Comparison of ENCODE assay signal across 8 cellular contexts in genomic region chr17:76736349-76737081, GRCh38. TPM values are rescaled to one million over a fixed set of nuclear protein-coding genes. Genes with fewer than 3 reads are reported as not detected.
DNase-seq lines count a peak whose midpoint lies in the region; ATAC-seq, FAIRE-seq and TF ChIP-seq lines count a peak whose summit lies in the region.

No MANE protein-coding gene starts in this region.

- POLR2A ChIA-PET in BJ (lab: Charles Lee): interaction anchor here (0.6 kb wide), 1 partner anchor 379 kb away, joined by 3 read pairs; no protein-coding TSS in a partner anchor

- peak; percentile 65 for FAIRE-seq in HTR-8/SVneo (lab: Jason Lieb, UNC)

- DNase-seq in BJ (ENCODE audit: low read depth) (no peak), HTR-8/SVneo (ENCODE audit: insufficient read length, low spot score) (no peak), T-helper 1 cell (peak; percentile 38 to 76 (median 60)), astrocyte of the cerebellum (ENCODE audit: low read depth) (no peak), hypothalamus (lab: John Stamatoyannopoulos, UW) (peak in 49 of 51 donors; percentile 16 to 79 (median 61)), sciatic nerve (ENCODE audit: low spot score) (peak; percentile 85)

- H3K36me3 ChIP-seq in BJ (ENCODE audit: control insufficient read depth, insufficient read depth, low read length): peaks cover 6% of the 10 kb centered on the region

- no peaks in the 10 kb centered on the region for H3K27me3 ChIP-seq in BJ (ENCODE audit: control insufficient read depth, insufficient read depth, low read length)

- intact Hi-C loops in sciatic nerve (cut with DNase I): no loop called here

- TF ChIP-seq CTCF in BJ (IDR thresholded peaks at IDR 0.05; ENCODE audit: insufficient read depth, low read depth, low read length): peak; percentile 33; the same call in 1 of the 2 replicates
- TF ChIP-seq CTCF in astrocyte of the cerebellum (IDR thresholded peaks at IDR 0.05; ENCODE audit: low read depth, low read length, missing control alignments): peak; percentile 18

- CTCF ChIA-PET in BJ (lab: Yijun Ruan, JAX): interaction anchor here (0.9 to 1.1 kb wide), 3 partner anchors 23 to 330 kb away, joined by 3 read pairs; no protein-coding TSS in a partner anchor

- in situ Hi-C loops in astrocyte of the cerebellum (cut with HindIII; ENCODE audit: low sequenced_read_pairs): loop anchor here (25.0 kb wide), 1 partner anchor 174 kb away; a partner anchor contains a TSS

- peak; percentile 20 for ATAC-seq in GM19324 (IDR thresholded peaks at IDR 0.05; ENCODE audit: low FRiP score, unreplicated experiment)
- ATAC-seq in sciatic nerve: peak; percentile 21
- no peak for ATAC-seq in HG03565 (IDR thresholded peaks at IDR 0.05; ENCODE audit: unreplicated experiment)

- peak overlapping the region; percentile 100 for H3K4me3 ChIP-seq in BJ (ENCODE audit: low read depth, low read length)
- peak overlapping the region; percentile 93 for H3K4me3 ChIP-seq in astrocyte of the cerebellum (ENCODE audit: low read depth, low read length)

RNA-seq across cellular contexts. Expression of gene SRSF2, which starts 0.6 kb away (rescaled TPM):
- 110 and 130 TPM in 2 replicates for polyA plus RNA-seq in BJ (2011; rRNA removed)
- 52.3 and 58.0 TPM in 2 replicates for polyA minus RNA-seq in BJ (2011; rRNA and poly(A)+ RNA removed)
- total RNA-seq in sciatic nerve: 154 TPM

RNA-seq across cellular contexts. Expression of gene MFSD11, which starts 1.4 kb away (rescaled TPM):
- 18.6 and 27.9 TPM in 2 replicates for polyA plus RNA-seq in BJ (2011; rRNA removed)
- polyA minus RNA-seq in BJ (2011; rRNA and poly(A)+ RNA removed): 16.5 and 18.0 TPM in 2 replicates
- 30.3 TPM for total RNA-seq in sciatic nerve

RNA-seq across cellular contexts. Expression of gene METTL23, which starts 9.9 kb away (rescaled TPM):
- 35.0 and 49.8 TPM in 2 replicates for polyA plus RNA-seq in BJ (2011; rRNA removed)
- polyA minus RNA-seq in BJ (2011; rRNA and poly(A)+ RNA removed): 4.6 and 8.5 TPM in 2 replicates
- 29.1 TPM for total RNA-seq in sciatic nerve

RNA-seq across cellular contexts. Expression of gene JMJD6, which starts 10.1 kb away (rescaled TPM):
- 12.5 and 17.2 TPM in 2 replicates for polyA plus RNA-seq in BJ (2011; rRNA removed)
- 14.3 and 15.1 TPM in 2 replicates for polyA minus RNA-seq in BJ (2011; rRNA and poly(A)+ RNA removed)
- 37.2 TPM for total RNA-seq in sciatic nerve

RNA-seq across cellular contexts. Expression of gene MXRA7, which starts 25.8 kb away (rescaled TPM):
- polyA plus RNA-seq in BJ (2011; rRNA removed): 298 and 300 TPM in 2 replicates
- 56.2 and 75.9 TPM in 2 replicates for polyA minus RNA-seq in BJ (2011; rRNA and poly(A)+ RNA removed)
- 185 TPM for total RNA-seq in sciatic nerve

Comparison
In these comparisons a context has a peak if more than half of its experiments do, and no peak if none do; other contexts are left out.
1. DNase-seq: peak in T-helper 1 cell (5 of 5), hypothalamus (49 of 51) and sciatic nerve (single experiment); none in BJ (single experiment), HTR-8/SVneo (single experiment) and astrocyte of the cerebellum (single experiment).